In the genomic region with DNA sequence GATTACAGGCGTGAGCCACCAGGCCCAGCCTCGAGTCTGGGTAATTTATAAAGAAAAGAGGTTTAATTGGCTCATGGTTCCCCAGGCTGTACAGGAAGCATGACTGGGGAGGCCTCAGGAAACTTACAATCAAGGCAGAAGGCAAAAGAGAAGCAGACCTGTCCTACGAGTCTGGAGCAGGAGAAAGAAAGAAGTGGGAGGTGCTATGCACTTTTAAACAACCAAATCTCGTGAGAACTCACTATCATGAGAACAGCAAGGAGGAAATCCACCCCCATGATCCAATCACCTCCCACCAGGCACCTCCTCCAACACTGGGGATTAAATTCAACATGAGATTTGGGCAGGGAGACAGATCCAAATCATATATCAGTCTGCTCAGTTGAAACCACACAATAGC, we compare ENCODE assay signal across 1 cellular context. TPM values are rescaled to one million over a fixed set of nuclear protein-coding genes. Genes with fewer than 3 reads are reported as not detected.
"Had no signal": no experiment of that assay in that cellular context is flagged by ENCODE, and none has a peak within 500 bp of the region (broad histone marks: within the 10 kb centered on the region; RNA-seq: fewer than 3 reads in every experiment).

No MANE protein-coding gene starts in this region.

RNA-seq across cellular contexts. Expression of a gene that starts 11.6 kb away (rescaled TPM):
- total RNA-seq: HepG2 had no signal
